ENCODE assay signal across 1 cellular context in the genomic region with DNA sequence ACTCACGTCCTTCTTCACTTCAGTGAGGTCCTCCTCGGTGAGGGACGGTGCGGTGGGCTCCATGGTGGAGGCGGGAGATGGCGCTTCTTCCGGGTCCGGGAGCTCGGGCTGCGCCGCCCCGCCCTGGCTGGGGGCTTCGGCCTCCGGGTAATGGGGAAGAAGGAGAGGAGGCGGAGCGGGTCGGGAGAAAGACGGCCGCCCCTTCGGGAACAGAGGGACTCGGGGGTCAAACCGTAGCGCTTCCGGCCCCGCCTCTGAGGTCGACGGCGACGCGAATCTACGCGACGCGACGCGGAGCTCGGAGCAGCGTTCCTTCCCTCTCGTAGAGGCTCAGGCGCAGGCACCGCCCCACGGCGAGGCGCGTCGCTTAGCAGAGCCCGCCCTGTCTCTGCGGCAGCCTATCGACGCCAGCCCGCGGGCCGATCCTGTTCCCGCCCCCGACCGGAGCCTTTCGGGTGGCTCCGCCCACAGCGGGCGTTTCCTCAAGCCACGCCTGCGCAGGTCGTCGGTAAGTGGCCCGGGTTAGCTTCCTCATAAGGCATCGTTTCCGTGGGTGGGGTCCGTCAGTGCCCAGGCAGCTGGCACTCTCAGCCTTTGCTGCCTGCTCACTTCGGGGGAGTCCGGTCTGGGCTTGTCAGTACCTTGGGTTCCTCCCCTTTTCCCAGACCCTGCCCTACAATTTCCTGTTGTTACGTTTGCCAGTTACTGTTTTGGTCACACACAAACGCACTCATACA.
TF ChIP-seq lines count a peak whose summit lies in the region.

BCL10 (minus strand) TSS at position 343 of the 737 bp plus-strand sequence; CDS start at position 63, 280 bp downstream.

TF ChIP-seq in HepG2, 621 proteins besides CTCF, POLR2A, EP300 and RAD21 (continued from another document and continues in another):
- peak; percentile 73; the same call in 1 of the 2 replicates for TF ChIP-seq POLR2AphosphoS5 (IDR thresholded peaks at IDR 0.05; ENCODE audit: low read depth, low read length)
- no peak for TF ChIP-seq KLF6 (CRISPR knock-in tag; IDR thresholded peaks at IDR 0.05)
- 0 out of 2 replicates have a peak, but pooled peaks have one; percentile 62 for TF ChIP-seq MAZ (IDR thresholded peaks at IDR 0.05; ENCODE audit: borderline replicate concordance, low read depth, low read length)
- peak; percentile 81 for TF ChIP-seq MAZ (CRISPR knock-in tag; IDR thresholded peaks at IDR 0.05; ENCODE audit: low read depth)
- peak; percentile 70; the same call in 1 of the 2 replicates for TF ChIP-seq ZFP1 (CRISPR knock-in tag; IDR thresholded peaks at IDR 0.05)
- 0 out of 2 replicates have a peak, but pooled peaks have one; percentile 14 for TF ChIP-seq NFKB2 (CRISPR knock-in tag; IDR thresholded peaks at IDR 0.05; ENCODE audit: borderline replicate concordance)
- TF ChIP-seq SP2 (CRISPR knock-in tag; IDR thresholded peaks at IDR 0.05), result peak; percentile 86
- TF ChIP-seq TOPORS (CRISPR knock-in tag; IDR thresholded peaks at IDR 0.05), result peak; percentile 32; the same call in 1 of the 2 replicates
- TF ChIP-seq SP1 (IDR thresholded peaks at IDR 0.05), result no peak; the same call in 1 of the 2 replicates
- peak; percentile 72 for TF ChIP-seq SP1 (CRISPR knock-in tag; IDR thresholded peaks at IDR 0.05)
- TF ChIP-seq, protein P1, sequence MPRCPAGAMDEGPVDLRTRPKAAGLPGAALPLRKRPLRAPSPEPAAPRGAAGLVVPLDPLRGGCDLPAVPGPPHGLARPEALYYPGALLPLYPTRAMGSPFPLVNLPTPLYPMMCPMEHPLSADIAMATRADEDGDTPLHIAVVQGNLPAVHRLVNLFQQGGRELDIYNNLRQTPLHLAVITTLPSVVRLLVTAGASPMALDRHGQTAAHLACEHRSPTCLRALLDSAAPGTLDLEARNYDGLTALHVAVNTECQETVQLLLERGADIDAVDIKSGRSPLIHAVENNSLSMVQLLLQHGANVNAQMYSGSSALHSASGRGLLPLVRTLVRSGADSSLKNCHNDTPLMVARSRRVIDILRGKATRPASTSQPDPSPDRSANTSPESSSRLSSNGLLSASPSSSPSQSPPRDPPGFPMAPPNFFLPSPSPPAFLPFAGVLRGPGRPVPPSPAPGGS (CRISPR knock-in tag; IDR thresholded peaks at IDR 0.05), result peak; percentile 29; the same call in 1 of the 2 replicates
- TF ChIP-seq ZFP36L2 (CRISPR knock-in tag; IDR thresholded peaks at IDR 0.05), result no peak
- peak; percentile 67; the same call in 1 of the 2 replicates for TF ChIP-seq ZNF788 (CRISPR knock-in tag; IDR thresholded peaks at IDR 0.05; ENCODE audit: borderline replicate concordance)
- 0 out of 2 replicates have a peak, but pooled peaks have one; percentile 48 for TF ChIP-seq ZNF343 (CRISPR knock-in tag; IDR thresholded peaks at IDR 0.05)
- peak; percentile 97 for TF ChIP-seq HOXA3 (CRISPR knock-in tag; IDR thresholded peaks at IDR 0.05)
- TF ChIP-seq, protein P2, sequence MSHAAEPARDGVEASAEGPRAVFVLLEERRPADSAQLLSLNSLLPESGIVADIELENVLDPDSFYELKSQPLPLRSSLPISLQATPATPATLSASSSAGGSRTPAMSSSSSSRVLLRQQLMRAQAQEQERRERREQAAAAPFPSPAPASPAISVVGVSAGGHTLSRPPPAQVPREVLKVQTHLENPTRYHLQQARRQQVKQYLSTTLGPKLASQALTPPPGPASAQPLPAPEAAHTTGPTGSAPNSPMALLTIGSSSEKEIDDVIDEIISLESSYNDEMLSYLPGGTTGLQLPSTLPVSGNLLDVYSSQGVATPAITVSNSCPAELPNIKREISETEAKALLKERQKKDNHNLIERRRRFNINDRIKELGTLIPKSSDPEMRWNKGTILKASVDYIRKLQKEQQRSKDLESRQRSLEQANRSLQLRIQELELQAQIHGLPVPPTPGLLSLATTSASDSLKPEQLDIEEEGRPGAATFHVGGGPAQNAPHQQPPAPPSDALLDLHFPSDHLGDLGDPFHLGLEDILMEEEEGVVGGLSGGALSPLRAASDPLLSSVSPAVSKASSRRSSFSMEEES (CRISPR knock-in tag; IDR thresholded peaks at IDR 0.05), result no peak
- peak; percentile 44; the same call in 1 of the 2 replicates for TF ChIP-seq MTA1 (CRISPR knock-in tag; IDR thresholded peaks at IDR 0.05; ENCODE audit: borderline replicate concordance)
- TF ChIP-seq ATF7 (IDR thresholded peaks at IDR 0.05), result no peak
- TF ChIP-seq ATF7 (CRISPR knock-in tag; IDR thresholded peaks at IDR 0.05), result no peak
- TF ChIP-seq IKZF1 (IDR thresholded peaks at IDR 0.05), result no peak
- TF ChIP-seq NR2F1 (CRISPR knock-in tag; IDR thresholded peaks at IDR 0.05), result no peak; a peak in 1 of 4 replicates
- peak; percentile 20; the same call in 1 of the 2 replicates for TF ChIP-seq AHR (CRISPR knock-in tag; IDR thresholded peaks at IDR 0.05)
- TF ChIP-seq ZHX1 (CRISPR knock-in tag; IDR thresholded peaks at IDR 0.05; ENCODE audit: low read depth), result peak; percentile 68
- no peak for TF ChIP-seq ZFP82 (CRISPR knock-in tag; IDR thresholded peaks at IDR 0.05; ENCODE audit: borderline replicate concordance)
- TF ChIP-seq HMGXB4 (CRISPR knock-in tag; IDR thresholded peaks at IDR 0.05; ENCODE audit: borderline replicate concordance in 1 of 2, low read depth in 1 of 2), result peak in 1 of 2 experiments; percentile 84; a peak in 2 of 4 replicates
- peak; percentile 67 for TF ChIP-seq TARDBP (CRISPR knock-in tag; IDR thresholded peaks at IDR 0.05)
- TF ChIP-seq ARNT2 (CRISPR knock-in tag; IDR thresholded peaks at IDR 0.05; ENCODE audit: low read depth), result 0 out of 2 replicates have a peak, but pooled peaks have one; percentile 21
- no peak for TF ChIP-seq NFIB (CRISPR knock-in tag; IDR thresholded peaks at IDR 0.05; ENCODE audit: borderline replicate concordance)
- peak; percentile 98 for TF ChIP-seq ZMYM4 (CRISPR knock-in tag; IDR thresholded peaks at IDR 0.05)
- 0 out of 2 replicates have a peak, but pooled peaks have one; percentile 65 for TF ChIP-seq IRX3 (CRISPR knock-in tag; IDR thresholded peaks at IDR 0.05; ENCODE audit: borderline replicate concordance, low read depth)
- TF ChIP-seq, protein P3, sequence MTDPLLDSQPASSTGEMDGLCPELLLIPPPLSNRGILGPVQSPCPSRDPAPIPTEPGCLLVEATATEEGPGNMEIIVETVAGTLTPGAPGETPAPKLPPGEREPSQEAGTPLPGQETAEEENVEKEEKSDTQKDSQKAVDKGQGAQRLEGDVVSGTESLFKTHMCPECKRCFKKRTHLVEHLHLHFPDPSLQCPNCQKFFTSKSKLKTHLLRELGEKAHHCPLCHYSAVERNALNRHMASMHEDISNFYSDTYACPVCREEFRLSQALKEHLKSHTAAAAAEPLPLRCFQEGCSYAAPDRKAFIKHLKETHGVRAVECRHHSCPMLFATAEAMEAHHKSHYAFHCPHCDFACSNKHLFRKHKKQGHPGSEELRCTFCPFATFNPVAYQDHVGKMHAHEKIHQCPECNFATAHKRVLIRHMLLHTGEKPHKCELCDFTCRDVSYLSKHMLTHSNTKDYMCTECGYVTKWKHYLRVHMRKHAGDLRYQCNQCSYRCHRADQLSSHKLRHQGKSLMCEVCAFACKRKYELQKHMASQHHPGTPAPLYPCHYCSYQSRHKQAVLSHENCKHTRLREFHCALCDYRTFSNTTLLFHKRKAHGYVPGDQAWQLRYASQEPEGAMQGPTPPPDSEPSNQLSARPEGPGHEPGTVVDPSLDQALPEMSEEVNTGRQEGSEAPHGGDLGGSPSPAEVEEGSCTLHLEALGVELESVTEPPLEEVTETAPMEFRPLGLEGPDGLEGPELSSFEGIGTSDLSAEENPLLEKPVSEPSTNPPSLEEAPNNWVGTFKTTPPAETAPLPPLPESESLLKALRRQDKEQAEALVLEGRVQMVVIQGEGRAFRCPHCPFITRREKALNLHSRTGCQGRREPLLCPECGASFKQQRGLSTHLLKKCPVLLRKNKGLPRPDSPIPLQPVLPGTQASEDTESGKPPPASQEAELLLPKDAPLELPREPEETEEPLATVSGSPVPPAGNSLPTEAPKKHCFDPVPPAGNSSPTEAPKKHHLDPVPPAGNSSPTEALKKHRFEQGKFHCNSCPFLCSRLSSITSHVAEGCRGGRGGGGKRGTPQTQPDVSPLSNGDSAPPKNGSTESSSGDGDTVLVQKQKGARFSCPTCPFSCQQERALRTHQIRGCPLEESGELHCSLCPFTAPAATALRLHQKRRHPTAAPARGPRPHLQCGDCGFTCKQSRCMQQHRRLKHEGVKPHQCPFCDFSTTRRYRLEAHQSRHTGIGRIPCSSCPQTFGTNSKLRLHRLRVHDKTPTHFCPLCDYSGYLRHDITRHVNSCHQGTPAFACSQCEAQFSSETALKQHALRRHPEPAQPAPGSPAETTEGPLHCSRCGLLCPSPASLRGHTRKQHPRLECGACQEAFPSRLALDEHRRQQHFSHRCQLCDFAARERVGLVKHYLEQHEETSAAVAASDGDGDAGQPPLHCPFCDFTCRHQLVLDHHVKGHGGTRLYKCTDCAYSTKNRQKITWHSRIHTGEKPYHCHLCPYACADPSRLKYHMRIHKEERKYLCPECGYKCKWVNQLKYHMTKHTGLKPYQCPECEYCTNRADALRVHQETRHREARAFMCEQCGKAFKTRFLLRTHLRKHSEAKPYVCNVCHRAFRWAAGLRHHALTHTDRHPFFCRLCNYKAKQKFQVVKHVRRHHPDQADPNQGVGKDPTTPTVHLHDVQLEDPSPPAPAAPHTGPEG (CRISPR knock-in tag; IDR thresholded peaks at IDR 0.05), result no peak
- TF ChIP-seq, protein P4, sequence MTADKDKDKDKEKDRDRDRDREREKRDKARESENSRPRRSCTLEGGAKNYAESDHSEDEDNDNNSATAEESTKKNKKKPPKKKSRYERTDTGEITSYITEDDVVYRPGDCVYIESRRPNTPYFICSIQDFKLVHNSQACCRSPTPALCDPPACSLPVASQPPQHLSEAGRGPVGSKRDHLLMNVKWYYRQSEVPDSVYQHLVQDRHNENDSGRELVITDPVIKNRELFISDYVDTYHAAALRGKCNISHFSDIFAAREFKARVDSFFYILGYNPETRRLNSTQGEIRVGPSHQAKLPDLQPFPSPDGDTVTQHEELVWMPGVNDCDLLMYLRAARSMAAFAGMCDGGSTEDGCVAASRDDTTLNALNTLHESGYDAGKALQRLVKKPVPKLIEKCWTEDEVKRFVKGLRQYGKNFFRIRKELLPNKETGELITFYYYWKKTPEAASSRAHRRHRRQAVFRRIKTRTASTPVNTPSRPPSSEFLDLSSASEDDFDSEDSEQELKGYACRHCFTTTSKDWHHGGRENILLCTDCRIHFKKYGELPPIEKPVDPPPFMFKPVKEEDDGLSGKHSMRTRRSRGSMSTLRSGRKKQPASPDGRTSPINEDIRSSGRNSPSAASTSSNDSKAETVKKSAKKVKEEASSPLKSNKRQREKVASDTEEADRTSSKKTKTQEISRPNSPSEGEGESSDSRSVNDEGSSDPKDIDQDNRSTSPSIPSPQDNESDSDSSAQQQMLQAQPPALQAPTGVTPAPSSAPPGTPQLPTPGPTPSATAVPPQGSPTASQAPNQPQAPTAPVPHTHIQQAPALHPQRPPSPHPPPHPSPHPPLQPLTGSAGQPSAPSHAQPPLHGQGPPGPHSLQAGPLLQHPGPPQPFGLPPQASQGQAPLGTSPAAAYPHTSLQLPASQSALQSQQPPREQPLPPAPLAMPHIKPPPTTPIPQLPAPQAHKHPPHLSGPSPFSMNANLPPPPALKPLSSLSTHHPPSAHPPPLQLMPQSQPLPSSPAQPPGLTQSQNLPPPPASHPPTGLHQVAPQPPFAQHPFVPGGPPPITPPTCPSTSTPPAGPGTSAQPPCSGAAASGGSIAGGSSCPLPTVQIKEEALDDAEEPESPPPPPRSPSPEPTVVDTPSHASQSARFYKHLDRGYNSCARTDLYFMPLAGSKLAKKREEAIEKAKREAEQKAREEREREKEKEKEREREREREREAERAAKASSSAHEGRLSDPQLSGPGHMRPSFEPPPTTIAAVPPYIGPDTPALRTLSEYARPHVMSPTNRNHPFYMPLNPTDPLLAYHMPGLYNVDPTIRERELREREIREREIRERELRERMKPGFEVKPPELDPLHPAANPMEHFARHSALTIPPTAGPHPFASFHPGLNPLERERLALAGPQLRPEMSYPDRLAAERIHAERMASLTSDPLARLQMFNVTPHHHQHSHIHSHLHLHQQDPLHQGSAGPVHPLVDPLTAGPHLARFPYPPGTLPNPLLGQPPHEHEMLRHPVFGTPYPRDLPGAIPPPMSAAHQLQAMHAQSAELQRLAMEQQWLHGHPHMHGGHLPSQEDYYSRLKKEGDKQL (CRISPR knock-in tag; IDR thresholded peaks at IDR 0.05; ENCODE audit: low read depth), result no peak
- 0 out of 2 replicates have a peak, but pooled peaks have one; percentile 21 for TF ChIP-seq ZNF160 (CRISPR knock-in tag; IDR thresholded peaks at IDR 0.05)
- peak; percentile 44; the same call in 1 of the 2 replicates for TF ChIP-seq ZKSCAN8 (CRISPR knock-in tag; IDR thresholded peaks at IDR 0.05; ENCODE audit: borderline replicate concordance)
